18 cellular contexts compared by ENCODE assay signal in genomic region chr9:32430720-32431119, GRCh38. TPM values are rescaled to one million over a fixed set of nuclear protein-coding genes. Genes with fewer than 3 reads are reported as not detected.
DNase-seq lines count a peak whose midpoint lies in the region; ATAC-seq and TF ChIP-seq lines count a peak whose summit lies in the region.
"Had no signal": no experiment of that assay in that cellular context is flagged by ENCODE, and none has a peak within 500 bp of the region (broad histone marks: within the 10 kb centered on the region; RNA-seq: fewer than 3 reads in every experiment).

No MANE protein-coding gene starts in this region.

- 85 to 91% methylated on average over 5 of the region's 5 CpGs for WGBS in transverse colon (ENCODE audit: low coverage in 1 of 2), 2 donors

- ATAC-seq in left lobe of liver = no peak
- ATAC-seq: upper lobe of right lung had no signal

- in situ Hi-C loops in transverse colon (cut with MboI; ENCODE audit: low pct_ligation_motif_present in 1 of 4, low pct_unique_long_range_greater_than_20kb in 1 of 4, low sequenced_read_pairs in 3 of 4) = loop anchor here in 1 of 4 donors (5.0 kb wide), 1 partner anchor 48 kb away; the partner anchor contains the start of gene ACO1

- H3K4me3 ChIP-seq in SJSA1 = no peak overlapping the region
- no peak overlapping the region for H3K4me3 ChIP-seq in epithelial cell of esophagus (ENCODE audit: low read length)
- H3K4me3 ChIP-seq in transverse colon = no peak overlapping the region
- H3K4me3 ChIP-seq: upper lobe of right lung had no signal

- H3K9me3 ChIP-seq in SJSA1 (replicated peaks) (no peaks in the 10 kb centered on the region), transverse colon (no peaks in the 10 kb centered on the region)
- H3K9me3 ChIP-seq: upper lobe of right lung had no signal

- TF ChIP-seq CTCF in epithelial cell of esophagus (IDR thresholded peaks at IDR 0.05; ENCODE audit: insufficient read depth, low read depth, low read length, missing control alignments) (no peak), transverse colon (IDR thresholded peaks at IDR 0.05) (no peak)

- H3K4me1 ChIP-seq in SJSA1 (replicated peaks) (peaks cover 41% of the 10 kb centered on the region), transverse colon (peaks cover 0 to 16% (median 5%) of the 10 kb centered on the region in 4 donors)
- H3K4me1 ChIP-seq: upper lobe of right lung had no signal

- H3K27me3 ChIP-seq in SJSA1 (replicated peaks) (no peaks in the 10 kb centered on the region), transverse colon (no peaks in the 10 kb centered on the region)
- H3K27me3 ChIP-seq: upper lobe of right lung had no signal

- TF ChIP-seq POLR2A in transverse colon (IDR thresholded peaks at IDR 0.05) = no peak

- 0 out of 2 replicates have a peak, but pooled peaks cover 6% of the 10 kb centered on the region for H3K36me3 ChIP-seq in SJSA1
- H3K36me3 ChIP-seq in transverse colon = peaks cover 0 to 19% (median 7%) of the 10 kb centered on the region in 4 donors

- DNase-seq in EL = peak; percentile 77
- DNase-seq in SJSA1 (ENCODE audit: low read depth in 1 of 2, low spot score in 2 of 2) = peak in 1 of 2 experiments; percentile 35
- DNase-seq in epithelial cell of esophagus (ENCODE audit: low read depth) = peak; percentile 29
- DNase-seq in renal cortical epithelial cell (ENCODE audit: low read depth) = peak; percentile 21
- DNase-seq in left lobe of liver (ENCODE audit: low spot score) = no peak
- DNase-seq in NCI-H1092 treated with DMSO at 0.1 percent for 48 hours (lab: John Stamatoyannopoulos, UW) = no peak
- DNase-seq in transverse colon = no peak
- DNase-seq in iPS-NIHi11 (ENCODE audit: low spot score) = no peak
- DNase-seq: activated CD4-positive, alpha-beta memory T cell treated with anti-CD3 and anti-CD28 coated beads for 36 hours; aorta; CD4-positive, CD25-positive, alpha-beta regulatory T cell; effector memory CD4-positive, alpha-beta T cell; KG1; naive B cell; NCI-H187; Right ventricle myocardium superior; stimulated activated CD8-positive, alpha-beta memory T cell treated with anti-CD3 and anti-CD28 coated beads, Interleukin-4, amount 100 ng/mL, for 48 hours; upper lobe of right lung had no signal

- TF ChIP-seq EP300 in transverse colon (IDR thresholded peaks at IDR 0.05; ENCODE audit: low read depth) = no peak

- H3K27ac ChIP-seq in SJSA1 = peak overlapping the region; percentile 73
- H3K27ac ChIP-seq in transverse colon = no peak overlapping the region
- H3K27ac ChIP-seq: upper lobe of right lung had no signal

- intact Hi-C loops in transverse colon (cut with DNase I; ENCODE audit: low total_unique reads) = loop anchor here (5.0 kb wide), 1 partner anchor 48 kb away; the partner anchor contains the start of gene ACO1

RNA-seq across cellular contexts. Expression of gene ACO1, which starts 46.3 kb away (rescaled TPM):
- total RNA-seq in SJSA1 (2014; rRNA removed; shearing (Covaris generic)) = 37.3 and 37.9 TPM in 2 replicates
- 78.0 and 190 TPM in 2 replicates for total RNA-seq in renal cortical epithelial cell
- total RNA-seq in left lobe of liver = 102 TPM
- 10 to 100 TPM; 10.1 to 34.5 (median 27.3) TPM for total RNA-seq in transverse colon

Comparison
In these comparisons a context has a peak if more than half of its experiments do, and no peak if none do; other contexts are left out.
1. DNase-seq: peak in EL (single experiment), epithelial cell of esophagus (single experiment) and renal cortical epithelial cell (single experiment); none in left lobe of liver (single experiment), NCI-H1092 treated with DMSO at 0.1 percent for 48 hours (single experiment), transverse colon (single experiment) and iPS-NIHi11 (single experiment).